Comparison of ENCODE assay signal across 8 cellular contexts in the genomic region with DNA sequence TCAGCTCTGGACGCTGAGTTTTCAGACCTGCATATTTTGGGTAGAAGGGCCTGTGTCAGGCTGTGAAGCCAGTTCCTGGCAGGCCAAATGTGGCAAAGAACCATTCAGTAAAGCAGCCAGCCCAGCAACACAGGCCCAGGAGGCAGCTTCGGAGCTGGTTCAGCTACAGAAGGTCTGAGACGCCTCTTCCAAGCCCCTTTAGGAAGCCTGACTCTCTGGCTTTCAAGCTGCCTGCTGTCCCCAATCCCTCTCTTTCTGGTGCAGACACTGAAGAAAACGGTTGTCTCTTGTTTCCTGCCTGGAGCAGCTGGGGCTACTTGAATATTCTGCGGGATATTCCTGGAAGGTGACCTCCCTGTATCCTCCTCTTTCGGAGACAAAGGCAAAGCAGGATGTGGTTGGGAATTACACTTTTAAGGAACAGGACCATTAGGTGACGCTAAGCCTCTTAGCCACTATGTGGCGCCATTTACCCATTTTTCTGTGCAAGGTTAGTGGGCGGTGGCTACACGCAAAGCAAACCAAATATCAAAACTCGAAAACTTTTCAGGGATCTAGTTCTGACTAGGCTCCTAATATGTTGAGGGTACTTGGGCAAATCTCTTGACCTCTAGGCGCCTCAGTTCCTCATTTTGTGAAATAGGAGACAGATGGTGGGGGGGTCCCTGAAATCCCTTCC. TPM values are rescaled to one million over a fixed set of nuclear protein-coding genes. Genes with fewer than 3 reads are reported as not detected.
DNase-seq lines count a peak whose midpoint lies in the region; ATAC-seq, FAIRE-seq and TF ChIP-seq lines count a peak whose summit lies in the region.

No MANE protein-coding gene starts in this region.

- H3K27ac Mint-ChIP-seq in activated T-helper 2 cell treated with anti-CD3 and anti-CD28 coated beads, Interferon-gamma antibody, Interleukin-2, Interleukin-4, amounts not matched to agents 10 μg/mL and 5 μg/mL and 100 μg/mL, durations not matched to agents 14 hours and 24 hours and 36 hours, result no peak overlapping the region
- no peak overlapping the region for H3K27ac Mint-ChIP-seq in osteocyte (ENCODE audit: unreplicated experiment)

- H3K27me3 ChIP-seq in foreskin keratinocyte, result no peaks in the 10 kb centered on the region

- no peaks in the 10 kb centered on the region for H3K9me3 Mint-ChIP-seq in activated T-helper 2 cell treated with anti-CD3 and anti-CD28 coated beads, Interferon-gamma antibody, Interleukin-2, Interleukin-4, amounts not matched to agents 10 μg/mL and 5 μg/mL and 100 μg/mL, durations not matched to agents 14 hours and 24 hours and 36 hours
- H3K9me3 Mint-ChIP-seq in osteocyte (ENCODE audit: unreplicated experiment), result no peaks in the 10 kb centered on the region

- peaks cover 7% of the 10 kb centered on the region for H3K4me1 Mint-ChIP-seq in activated T-helper 2 cell treated with anti-CD3 and anti-CD28 coated beads, Interferon-gamma antibody, Interleukin-2, Interleukin-4, amounts not matched to agents 10 μg/mL and 5 μg/mL and 100 μg/mL, durations not matched to agents 14 hours and 24 hours and 36 hours (ENCODE audit: low read depth)
- H3K4me1 Mint-ChIP-seq in osteocyte (ENCODE audit: unreplicated experiment), result peaks cover 1% of the 10 kb centered on the region

- H3K4me3 Mint-ChIP-seq in activated T-helper 2 cell treated with anti-CD3 and anti-CD28 coated beads, Interferon-gamma antibody, Interleukin-2, Interleukin-4, amounts not matched to agents 10 μg/mL and 5 μg/mL and 100 μg/mL, durations not matched to agents 14 hours and 24 hours and 36 hours (ENCODE audit: low read depth), result no peak overlapping the region
- no peak overlapping the region for H3K4me3 Mint-ChIP-seq in osteocyte (ENCODE audit: unreplicated experiment)

- H3K4me1 ChIP-seq in foreskin keratinocyte, result no peaks in the 10 kb centered on the region

- no peak overlapping the region for H3K27ac ChIP-seq in foreskin keratinocyte

- DNase-seq in ELR (ENCODE audit: low read depth), result peak; percentile 69
- peak in 54 of 76 experiments; percentile 0 to 54 (median 12) for DNase-seq in HUDEP-2 (lab: John Stamatoyannopoulos, UW; ENCODE audit: unreplicated experiment in 76 of 76)
- DNase-seq in RCC 7860 (ENCODE audit: low spot score), result peak; percentile 31
- DNase-seq in activated T-helper 2 cell treated with anti-CD3 and anti-CD28 coated beads, Interferon-gamma antibody, Interleukin-2, Interleukin-4, amounts not matched to agents 10 μg/mL and 5 μg/mL and 100 μg/mL, durations not matched to agents 14 hours and 24 hours and 36 hours (ENCODE audit: low spot score), result peak; percentile 22
- DNase-seq in foreskin keratinocyte, result peak in 1 of 2 donors; percentile 35
- DNase-seq in osteocyte (ENCODE audit: extremely low spot score, unreplicated experiment), result no peak
- no peak for DNase-seq in KG1 (lab: John Stamatoyannopoulos, UW)

- peak; percentile 51 for FAIRE-seq in RCC 7860 (lab: Jason Lieb, UNC)

- no peaks in the 10 kb centered on the region for H3K27me3 Mint-ChIP-seq in activated T-helper 2 cell treated with anti-CD3 and anti-CD28 coated beads, Interferon-gamma antibody, Interleukin-2, Interleukin-4, amounts not matched to agents 10 μg/mL and 5 μg/mL and 100 μg/mL, durations not matched to agents 14 hours and 24 hours and 36 hours (ENCODE audit: low read depth)
- H3K27me3 Mint-ChIP-seq in osteocyte (ENCODE audit: unreplicated experiment), result peaks cover 7% of the 10 kb centered on the region

- TF ChIP-seq CTCF in foreskin keratinocyte (conservative IDR thresholded peaks at IDR 0.05) (peak; percentile 84), osteocyte (IDR thresholded peaks at IDR 0.05) (peak; percentile 74)

- H3K36me3 Mint-ChIP-seq in activated T-helper 2 cell treated with anti-CD3 and anti-CD28 coated beads, Interferon-gamma antibody, Interleukin-2, Interleukin-4, amounts not matched to agents 10 μg/mL and 5 μg/mL and 100 μg/mL, durations not matched to agents 14 hours and 24 hours and 36 hours (ENCODE audit: low read depth), result no peaks in the 10 kb centered on the region
- H3K36me3 Mint-ChIP-seq in osteocyte (ENCODE audit: unreplicated experiment), result no peaks in the 10 kb centered on the region

- ATAC-seq in GM21528 (IDR thresholded peaks at IDR 0.05; ENCODE audit: low FRiP score, unreplicated experiment) (peak; percentile 78), foreskin keratinocyte (peak; percentile 83)

- intact Hi-C loops in activated T-helper 2 cell treated with anti-CD3 and anti-CD28 coated beads, Interferon-gamma antibody, Interleukin-2, Interleukin-4, amounts not matched to agents 10 μg/mL and 5 μg/mL and 100 μg/mL, durations not matched to agents 14 hours and 24 hours and 36 hours (cut with micrococcal nuclease), result loop anchor here (2.0 to 10.0 kb wide), 4 partner anchors 405 to 1149 kb away; no protein-coding TSS in a partner anchor

RNA-seq across cellular contexts. Expression of a gene that starts 47.2 kb away (rescaled TPM):
- 54.0 and 55.9 TPM in 2 replicates for total RNA-seq in activated T-helper 2 cell treated with anti-CD3 and anti-CD28 coated beads, Interferon-gamma antibody, Interleukin-2, Interleukin-4, amounts not matched to agents 10 μg/mL and 5 μg/mL and 100 μg/mL, durations not matched to agents 14 hours and 24 hours and 36 hours
- total RNA-seq in foreskin keratinocyte (42.0 and 48.6 TPM in 2 replicates), osteocyte (30.4 and 33.6 TPM in 2 replicates)
- 39.2 and 44.8 TPM in 2 replicates for polyA plus RNA-seq in foreskin keratinocyte

Comparison
In these comparisons a context has a peak if more than half of its experiments do, and no peak if none do; other contexts are left out.
1. DNase-seq: peak in ELR (single experiment), HUDEP-2 (54 of 76), RCC 7860 (single experiment) and activated T-helper 2 cell treated with anti-CD3 and anti-CD28 coated beads, Interferon-gamma antibody, Interleukin-2, Interleukin-4, amounts not matched to agents 10 μg/mL and 5 μg/mL and 100 μg/mL, durations not matched to agents 14 hours and 24 hours and 36 hours (single experiment); none in osteocyte (single experiment) and KG1 (single experiment).